ENCODE assay signal across 22 cellular contexts in the genomic region with DNA sequence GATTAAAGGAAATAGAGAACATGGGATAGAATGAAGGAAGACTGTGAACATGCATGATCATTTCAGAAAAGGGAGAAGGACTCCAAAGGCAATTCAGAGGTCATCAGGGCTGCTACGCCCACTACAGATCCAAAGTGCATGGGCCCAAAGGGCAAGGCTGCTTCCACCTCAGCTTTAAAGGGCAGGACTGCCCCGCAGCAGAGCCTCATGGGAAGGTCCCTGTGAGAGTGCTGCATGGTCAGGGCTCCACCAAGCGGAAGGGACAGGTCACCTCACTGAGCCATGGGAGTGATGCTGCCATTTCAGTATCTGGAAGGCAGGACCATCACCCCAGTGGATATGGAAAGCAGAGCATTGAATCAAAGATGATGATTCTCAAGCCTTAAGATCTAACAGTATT.
"Had no signal": no experiment of that assay in that cellular context is flagged by ENCODE, and none has a peak within 500 bp of the region (broad histone marks: within the 10 kb centered on the region; RNA-seq: fewer than 3 reads in every experiment).

No MANE protein-coding gene starts in this region.

- H3K9ac ChIP-seq: KMS-11, SK-N-SH had no signal

- H3K9me2 ChIP-seq: SK-N-SH had no signal

- ATAC-seq: Panc1, PC-3 had no signal

- DNase-seq: IMR-90, NCI-H1092, NCI-H1105 treated with DMSO at 0.1 percent for 48 hours, NCI-H1417 treated with DMSO at 0.1 percent for 48 hours, NCI-H146, NCI-H1694 treated with DMSO at 0.1 percent for 48 hours, NCI-H1930, NCI-H2081, NCI-H2107, NCI-H226, NCI-H446, NCI-H510A, NCI-H524 treated with DMSO at 0.1 percent for 48 hours, NCI-H69, NCI-H774, PC-3, SHP77, SK-N-SH, SW 1271 had no signal

- H3K4me2 ChIP-seq: KMS-11, SK-N-SH had no signal

- H3K27ac ChIP-seq: KMS-11, RWPE1 had no signal
